ENCODE assay signal across 12 cellular contexts in the genomic region with DNA sequence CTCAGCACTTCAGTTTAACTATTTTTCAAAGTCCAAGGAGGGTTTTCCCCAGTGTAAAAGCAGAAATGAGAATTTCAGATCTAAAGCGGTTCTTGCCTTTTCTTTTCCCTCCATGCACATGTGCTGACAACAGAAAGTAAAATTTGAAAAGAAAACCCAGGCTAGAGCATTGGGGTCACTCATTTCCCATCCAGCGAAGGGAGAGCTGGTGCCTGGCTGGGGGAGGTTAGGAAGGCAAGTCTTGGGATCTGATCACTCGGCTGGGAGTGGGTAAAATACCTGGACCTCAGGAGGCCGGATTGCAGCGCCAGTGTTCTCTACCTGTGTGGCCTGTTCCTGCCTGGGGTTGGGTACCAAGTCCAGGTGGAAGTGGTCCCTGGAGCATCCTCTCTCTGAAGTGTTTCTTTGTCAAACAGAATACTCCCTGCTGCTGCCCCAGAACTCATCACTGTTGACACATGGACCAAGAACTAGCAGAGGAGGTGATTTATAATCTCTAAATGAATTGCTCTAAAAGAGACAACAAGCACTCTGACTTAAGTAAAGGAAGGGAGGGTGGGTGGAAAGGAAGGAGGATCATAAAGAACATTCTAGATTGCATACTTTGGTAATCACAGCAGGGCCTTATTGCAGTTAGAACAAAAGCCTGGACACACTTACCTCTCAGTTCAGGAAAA.
A peak's percentile ranks its signal among the peaks of the same experiment; 100 is the strongest.
DNase-seq lines count a peak whose midpoint lies in the region; ATAC-seq and TF ChIP-seq lines count a peak whose summit lies in the region.
"Had no signal": no experiment of that assay in that cellular context is flagged by ENCODE, and none has a peak within 500 bp of the region (broad histone marks: within the 10 kb centered on the region; RNA-seq: fewer than 3 reads in every experiment).

No MANE protein-coding gene starts in this region.

- H3K4me1 Mint-ChIP-seq in glutamatergic neuron (ENCODE audit: low read depth, unreplicated experiment), result peaks cover 4% of the 10 kb centered on the region

- intact Hi-C loops in lower lobe of right lung (cut with DNase I), result no loop called here

- H3K9me3 ChIP-seq in lower lobe of right lung, result no peaks in the 10 kb centered on the region

- no peaks in the 10 kb centered on the region for H3K36me3 ChIP-seq in lower lobe of right lung

- H3K9me3 Mint-ChIP-seq in glutamatergic neuron (ENCODE audit: unreplicated experiment), result peaks cover 2% of the 10 kb centered on the region

- TF ChIP-seq CTCF in lower lobe of right lung (IDR thresholded peaks at IDR 0.05) (no peak), glutamatergic neuron (IDR thresholded peaks at IDR 0.05; ENCODE audit: partially characterized antibody, unreplicated experiment) (no peak)

- no peak for DNase-seq in lower lobe of right lung
- no peak for DNase-seq in glutamatergic neuron
- no peak for DNase-seq in NCI-H1436 (lab: John Stamatoyannopoulos, UW)
- DNase-seq: activated CD4-positive, alpha-beta T cell treated with anti-CD3 and anti-CD28 coated beads, Interleukin-2, amount 50 U/mL, for 48 hours; amygdala; NCI-H187 treated with DMSO at 0.1 percent for 48 hours; SHP77 had no signal

- H3K27ac Mint-ChIP-seq in glutamatergic neuron (ENCODE audit: unreplicated experiment), result no peak overlapping the region

- H3K36me3 Mint-ChIP-seq in glutamatergic neuron (ENCODE audit: unreplicated experiment), result no peaks in the 10 kb centered on the region

- peak overlapping the region; percentile 4 for H3K27ac ChIP-seq in lower lobe of right lung
- H3K27ac ChIP-seq: skin epidermis had no signal

- no peak overlapping the region for H3K4me3 ChIP-seq in lower lobe of right lung
- H3K4me3 ChIP-seq: skin epidermis had no signal

- H3K4me1 ChIP-seq in lower lobe of right lung, result peaks cover 29% of the 10 kb centered on the region

- H3K4me3 Mint-ChIP-seq in glutamatergic neuron (ENCODE audit: unreplicated experiment), result no peak overlapping the region

- no peaks in the 10 kb centered on the region for H3K27me3 Mint-ChIP-seq in glutamatergic neuron (ENCODE audit: unreplicated experiment)

- H3K27me3 ChIP-seq in lower lobe of right lung (ENCODE audit: low read depth), result no peaks in the 10 kb centered on the region

- peak; percentile 89 for ATAC-seq in GM18873 (IDR thresholded peaks at IDR 0.05; ENCODE audit: low FRiP score, unreplicated experiment)
- ATAC-seq in GM21526 (IDR thresholded peaks at IDR 0.05; ENCODE audit: low FRiP score, unreplicated experiment), result peak; percentile 80
- ATAC-seq in HG03196 (IDR thresholded peaks at IDR 0.05; ENCODE audit: unreplicated experiment), result peak; percentile 57
- ATAC-seq in lower lobe of right lung, result no peak
- no peak for ATAC-seq in HG03342 (IDR thresholded peaks at IDR 0.05; ENCODE audit: unreplicated experiment)

Comparison
In these comparisons a context has a peak if more than half of its experiments do, and no peak if none do; other contexts are left out.
1. ATAC-seq: peak in GM18873 (single experiment), GM21526 (single experiment) and HG03196 (single experiment); none in lower lobe of right lung (0 of 2) and HG03342 (single experiment).